25 cellular contexts compared by ENCODE assay signal in the genomic region with DNA sequence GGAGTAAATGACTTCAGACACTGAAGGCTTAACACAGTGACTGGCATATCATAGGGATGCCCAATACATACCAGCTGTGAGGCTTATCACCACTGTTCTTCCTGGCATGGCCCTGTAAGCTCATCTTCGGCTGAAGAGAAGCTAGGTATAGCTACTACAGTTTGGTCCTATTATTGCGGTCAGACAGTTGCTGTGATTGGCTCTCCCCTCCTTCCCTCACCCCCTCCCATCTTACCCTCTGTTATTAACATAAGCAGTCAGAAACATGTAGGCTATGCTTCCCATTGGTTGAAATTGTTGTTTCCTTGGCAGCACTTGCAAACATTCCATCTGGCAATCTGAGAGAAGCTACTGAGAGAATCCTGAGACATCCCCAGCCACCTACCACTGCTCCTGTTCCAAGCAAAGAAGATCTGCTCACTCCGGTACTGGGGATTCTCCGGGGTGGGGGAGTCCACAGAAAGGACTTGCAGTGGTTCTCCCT. TPM values are rescaled to one million over a fixed set of nuclear protein-coding genes. Genes with fewer than 3 reads are reported as not detected.
DNase-seq lines count a peak whose midpoint lies in the region; ATAC-seq and TF ChIP-seq lines count a peak whose summit lies in the region.
"Had no signal": no experiment of that assay in that cellular context is flagged by ENCODE, and none has a peak within 500 bp of the region (broad histone marks: within the 10 kb centered on the region; RNA-seq: fewer than 3 reads in every experiment).

A gene (plus strand): TSS at position 51 of the 484 bp plus-strand sequence. CDS start 7,331 bp downstream, outside the sequence.

- no peak within 1 kb of the TSS for H3K4me2 ChIP-seq in neural progenitor cell
- H3K4me2 ChIP-seq: BLaER1 treated with 17β-estradiol and CSF1 and Interleukin-3, amounts not matched to agents 10 nM and 100 nM had no signal

- H3K27ac Mint-ChIP-seq in brain (peak within 1 kb of the TSS in 3 of 5 experiments; percentile 56 to 93 (median 65)), neural progenitor cell (no peak within 1 kb of the TSS)
- H3K27ac Mint-ChIP-seq: activated CD4-positive, alpha-beta T cell treated with anti-CD3 and anti-CD28 coated beads, Interleukin-2, amount 10 ng/mL, durations not matched to agents 24 days and 14 days; activated T-helper 2 cell treated with anti-CD3 and anti-CD28 coated beads, Interferon-gamma antibody, Interleukin-2, Interleukin-4, amounts not matched to agents 10 μg/mL and 5 μg/mL and 100 μg/mL, durations not matched to agents 14 hours and 24 hours and 36 hours; stimulated activated naive CD8-positive, alpha-beta T cell treated with anti-CD3 and anti-CD28 coated beads, Interleukin-15, amount 100 ng/mL, for 72 hours; type B pancreatic cell had no signal

- no peaks in the 10 kb centered on the region for H3K36me3 Mint-ChIP-seq in brain
- no peaks in the 10 kb centered on the region for H3K36me3 Mint-ChIP-seq in neural progenitor cell
- H3K36me3 Mint-ChIP-seq: type B pancreatic cell had no signal

- no peaks in the 10 kb centered on the region for H3F3A ChIP-seq in neural progenitor cell (ENCODE audit: low read depth)

- H3K4me3 ChIP-seq in neural progenitor cell (no peak within 1 kb of the TSS), body of pancreas (no peak within 1 kb of the TSS)
- H3K4me3 ChIP-seq: BLaER1 treated with 17β-estradiol and CSF1 and Interleukin-3, amounts not matched to agents 10 nM and 100 nM; cardiac muscle cell; prostate gland had no signal

- H3K9me3 Mint-ChIP-seq in brain (peaks cover 0 to 7% (median 0%) of the 10 kb centered on the region in 5 experiments), neural progenitor cell (peaks cover 11% of the 10 kb centered on the region)
- H3K9me3 Mint-ChIP-seq: activated CD4-positive, alpha-beta T cell treated with anti-CD3 and anti-CD28 coated beads, Interleukin-2, amount 10 ng/mL, durations not matched to agents 24 days and 14 days; activated T-helper 2 cell treated with anti-CD3 and anti-CD28 coated beads, Interferon-gamma antibody, Interleukin-2, Interleukin-4, amounts not matched to agents 10 μg/mL and 5 μg/mL and 100 μg/mL, durations not matched to agents 14 hours and 24 hours and 36 hours; neural crest cell; stimulated activated naive CD8-positive, alpha-beta T cell treated with anti-CD3 and anti-CD28 coated beads, Interleukin-15, amount 100 ng/mL, for 72 hours; type B pancreatic cell had no signal

- ATAC-seq in body of pancreas, result no peak
- ATAC-seq: left cardiac atrium; stimulated activated naive CD8-positive, alpha-beta T cell treated with anti-CD3 and anti-CD28 coated beads, Interleukin-15, amount 100 ng/mL, for 72 hours had no signal

- no peak within 1 kb of the TSS for H2AFZ ChIP-seq in neural progenitor cell (replicated peaks)

- no peak for TF ChIP-seq POLR2A in body of pancreas (IDR thresholded peaks at IDR 0.05)

- peak within 1 kb of the TSS in 4 of 5 experiments; percentile 57 to 70 (median 63) for H3K4me3 Mint-ChIP-seq in brain
- H3K4me3 Mint-ChIP-seq in neural progenitor cell, result peak within 1 kb of the TSS; percentile 20
- H3K4me3 Mint-ChIP-seq: activated CD4-positive, alpha-beta T cell treated with anti-CD3 and anti-CD28 coated beads, Interleukin-2, amount 10 ng/mL, durations not matched to agents 24 days and 14 days; neural crest cell; stimulated activated naive CD8-positive, alpha-beta T cell treated with anti-CD3 and anti-CD28 coated beads, Interleukin-15, amount 100 ng/mL, for 72 hours; type B pancreatic cell had no signal

- H3K27me3 ChIP-seq in neural progenitor cell (no peaks in the 10 kb centered on the region), body of pancreas (no peaks in the 10 kb centered on the region)
- H3K27me3 ChIP-seq: BLaER1 treated with 17β-estradiol and CSF1 and Interleukin-3, amounts not matched to agents 10 nM and 100 nM; cardiac muscle cell had no signal

- H3K4me1 ChIP-seq in neural progenitor cell (no peaks in the 10 kb centered on the region), body of pancreas (no peaks in the 10 kb centered on the region)
- H3K4me1 ChIP-seq: prostate gland had no signal

- H3K9me3 ChIP-seq in neural progenitor cell (ENCODE audit: low read depth) (no peaks in the 10 kb centered on the region), body of pancreas (no peaks in the 10 kb centered on the region)
- H3K9me3 ChIP-seq: BLaER1 treated with 17β-estradiol and CSF1 and Interleukin-3, amounts not matched to agents 10 nM and 100 nM; prostate gland had no signal

- 50 to 62% methylated on average over 1 to 4 of the region's 4 CpGs for WGBS in body of pancreas, 2 donors

- H3K9ac ChIP-seq in neural progenitor cell, result no peak within 1 kb of the TSS
- H3K9ac ChIP-seq: BLaER1 treated with 17β-estradiol and CSF1 and Interleukin-3, amounts not matched to agents 10 nM and 100 nM had no signal

- no peak within 1 kb of the TSS for H3K27ac ChIP-seq in neural progenitor cell
- H3K27ac ChIP-seq in body of pancreas, result no peak within 1 kb of the TSS
- H3K27ac ChIP-seq: BLaER1 treated with 17β-estradiol and CSF1 and Interleukin-3, amounts not matched to agents 10 nM and 100 nM; cardiac muscle cell; prostate gland had no signal

- H3K36me3 ChIP-seq in neural progenitor cell (no peaks in the 10 kb centered on the region), body of pancreas (replicated peaks in 1 of 2; ENCODE audit: insufficient read depth in 1 of 2, low read depth in 2 of 2) (no peaks in the 10 kb centered on the region)
- H3K36me3 ChIP-seq: BLaER1 treated with 17β-estradiol and CSF1 and Interleukin-3, amounts not matched to agents 10 nM and 100 nM; cardiac muscle cell; prostate gland had no signal

- H4K20me1 ChIP-seq in neural progenitor cell (ENCODE audit: low read depth), result no peaks in the 10 kb centered on the region
- H4K20me1 ChIP-seq: BLaER1 treated with 17β-estradiol and CSF1 and Interleukin-3, amounts not matched to agents 10 nM and 100 nM had no signal

- TF ChIP-seq CTCF in brain (conservative IDR thresholded peaks at IDR 0.05) (no peak), neural progenitor cell (IDR thresholded peaks at IDR 0.05) (no peak), body of pancreas (IDR thresholded peaks at IDR 0.05) (no peak)

- peaks cover 4% of the 10 kb centered on the region for H3K4me1 Mint-ChIP-seq in brain
- H3K4me1 Mint-ChIP-seq in neural progenitor cell, result peaks cover 3% of the 10 kb centered on the region
- H3K4me1 Mint-ChIP-seq: activated CD4-positive, alpha-beta T cell treated with anti-CD3 and anti-CD28 coated beads, Interleukin-2, amount 10 ng/mL, durations not matched to agents 24 days and 14 days; neural crest cell; stimulated activated naive CD8-positive, alpha-beta T cell treated with anti-CD3 and anti-CD28 coated beads, Interleukin-15, amount 100 ng/mL, for 72 hours had no signal

- intact Hi-C loops in body of pancreas (cut with DNase I), result no loop called here

- peak; percentile 4 for DNase-seq in NCI-H146 (lab: John Stamatoyannopoulos, UW)
- DNase-seq in NCI-H146 treated with DMSO at 0.1 percent for 48 hours (lab: John Stamatoyannopoulos, UW; ENCODE audit: unreplicated experiment), result no peak
- DNase-seq in NCI-H2227 treated with DMSO at 0.1 percent for 48 hours (lab: John Stamatoyannopoulos, UW), result peak; percentile 90
- DNase-seq in neural progenitor cell (ENCODE audit: low spot score), result no peak
- no peak for DNase-seq in body of pancreas
- DNase-seq in AG08396 (ENCODE audit: low spot score), result no peak
- DNase-seq in mucosa of gallbladder (ENCODE audit: low spot score), result no peak
- DNase-seq: activated CD4-positive, alpha-beta T cell treated with anti-CD3 and anti-CD28 coated beads, Interleukin-2, amount 10 ng/mL, durations not matched to agents 24 days and 14 days; KG1; left cardiac atrium; NCI-H2107; NK-92 treated with Interleukin-12 subunit alpha and Interleukin-12 subunit beta, amount 100 ng/mL, for 24 hours; RPMI8226; small intestine; stimulated activated CD4-positive, alpha-beta T cell treated with anti-CD3 and anti-CD28 coated beads, Interleukin-2, amount 100 ng/mL, for 48 hours; stimulated activated naive CD8-positive, alpha-beta T cell treated with anti-CD3 and anti-CD28 coated beads, Interleukin-15, amount 100 ng/mL, for 72 hours had no signal

- H3K27me3 Mint-ChIP-seq in brain (no peaks in the 10 kb centered on the region), neural progenitor cell (ENCODE audit: insufficient read depth, low read depth) (peaks cover 4% of the 10 kb centered on the region)
- H3K27me3 Mint-ChIP-seq: activated CD4-positive, alpha-beta T cell treated with anti-CD3 and anti-CD28 coated beads, Interleukin-2, amount 10 ng/mL, durations not matched to agents 24 days and 14 days; stimulated activated naive CD8-positive, alpha-beta T cell treated with anti-CD3 and anti-CD28 coated beads, Interleukin-15, amount 100 ng/mL, for 72 hours; type B pancreatic cell had no signal

- H3K79me2 ChIP-seq in neural progenitor cell (ENCODE audit: low read depth), result no peaks in the 10 kb centered on the region

RNA-seq across cellular contexts. Expression of the gene that starts here (rescaled TPM):
- polyA plus RNA-seq in brain (ENCODE audit: insufficient read depth, low read depth, low replicate concordance), result not detected
- total RNA-seq in neural progenitor cell (ENCODE audit: low replicate concordance), result not detected in 2 replicates
- total RNA-seq in body of pancreas, result not detected
- total RNA-seq in mucosa of gallbladder, result not detected
- total RNA-seq: A172; activated CD4-positive, alpha-beta T cell treated with anti-CD3 and anti-CD28 coated beads, Interleukin-2, amount 10 ng/mL, durations not matched to agents 24 days and 14 days; activated T-helper 2 cell treated with anti-CD3 and anti-CD28 coated beads, Interferon-gamma antibody, Interleukin-2, Interleukin-4, amounts not matched to agents 10 μg/mL and 5 μg/mL and 100 μg/mL, durations not matched to agents 14 hours and 24 hours and 36 hours; cardiac muscle cell; left cardiac atrium; neural crest cell had no signal
- polyA plus RNA-seq: cardiac muscle cell, esophagus had no signal

Comparison
In these comparisons a context has a peak if more than half of its experiments do, and no peak if none do; other contexts are left out.
1. DNase-seq: peak in NCI-H146 (single experiment) and NCI-H2227 treated with DMSO at 0.1 percent for 48 hours (single experiment); none in NCI-H146 treated with DMSO at 0.1 percent for 48 hours (single experiment), neural progenitor cell (single experiment), body of pancreas (0 of 4), AG08396 (single experiment) and mucosa of gallbladder (single experiment).